Comparison of ENCODE assay signal across 8 cellular contexts in the genomic region with DNA sequence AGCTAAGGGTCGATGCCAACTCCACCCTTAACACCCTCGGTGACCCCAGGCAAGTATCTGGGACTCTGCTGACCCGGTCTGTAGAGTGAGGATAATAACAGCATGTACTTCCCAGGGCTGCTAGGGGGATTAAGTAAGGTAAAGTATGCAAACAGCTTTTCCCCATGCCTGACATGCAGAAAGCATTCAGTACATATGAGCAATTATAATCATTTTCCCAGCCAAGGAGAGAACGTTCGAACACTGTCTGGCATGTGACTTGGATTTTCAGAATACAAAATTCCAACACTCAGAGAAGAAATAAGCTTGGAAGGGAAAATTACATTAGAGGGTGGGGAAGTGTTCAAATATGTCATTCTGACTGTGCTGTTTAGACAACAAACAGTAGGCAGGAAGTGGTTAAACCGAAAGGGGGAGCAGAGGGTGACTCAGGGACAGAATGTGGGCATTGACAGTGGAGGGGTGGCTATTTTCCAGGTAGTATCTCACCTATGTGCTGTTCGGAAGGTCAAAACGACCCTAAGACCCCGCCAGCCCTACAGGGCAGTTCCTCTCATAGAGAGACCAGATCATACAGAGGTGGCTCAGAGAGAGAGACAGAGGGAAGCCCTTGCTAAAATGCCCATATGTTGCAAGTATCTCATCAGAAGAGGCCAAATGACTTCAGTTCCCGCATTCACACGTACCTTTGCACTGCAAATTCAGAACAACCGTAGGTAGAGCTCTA. TPM values are rescaled to one million over a fixed set of nuclear protein-coding genes. Genes with fewer than 3 reads are reported as not detected.
DNase-seq lines count a peak whose midpoint lies in the region; ATAC-seq and TF ChIP-seq lines count a peak whose summit lies in the region.

No MANE protein-coding gene starts in this region.

- H3K4me3 ChIP-seq in BJ (ENCODE audit: low read depth, low read length) (no peak overlapping the region), fibroblast of mammary gland (ENCODE audit: control insufficient read depth, low read depth, low read length) (no peak overlapping the region)

- peak; percentile 22 for DNase-seq in BJ (ENCODE audit: low read depth)
- peak; percentile 35 for DNase-seq in KG1 (lab: John Stamatoyannopoulos, UW)
- peak; percentile 80 for DNase-seq in activated CD4-positive, alpha-beta memory T cell treated with anti-CD3 and anti-CD28 coated beads for 36 hours
- DNase-seq in fibroblast of mammary gland (ENCODE audit: low read depth): peak; percentile 64
- peak; percentile 17 to 24 for DNase-seq in stimulated activated CD8-positive, alpha-beta memory T cell treated with anti-CD3 and anti-CD28 coated beads, Interleukin-4, amount 100 ng/mL, for 1 hour (ENCODE audit: low read depth in 2 of 2, low spot score in 1 of 2)
- no peak for DNase-seq in NCI-H2227 (lab: John Stamatoyannopoulos, UW; ENCODE audit: unreplicated experiment)
- no peak for DNase-seq in NCI-H1694 (lab: John Stamatoyannopoulos, UW)

- peaks cover 36% of the 10 kb centered on the region for H3K4me1 Mint-ChIP-seq in activated CD4-positive, alpha-beta memory T cell treated with anti-CD3 and anti-CD28 coated beads for 36 hours (ENCODE audit: low read depth)

- intact Hi-C loops in activated CD4-positive, alpha-beta memory T cell treated with anti-CD3 and anti-CD28 coated beads for 36 hours (cut with micrococcal nuclease): loop anchor here (1.0 to 2.0 kb wide), 3 partner anchors 12 to 123 kb away; a partner anchor contains a TSS

- CTCF ChIA-PET in BJ (lab: Yijun Ruan, JAX): interaction anchor here (0.6 to 1.9 kb wide), 3 partner anchors 9 to 25 kb away, joined by 3 to 5 read pairs (median 3); no protein-coding TSS in a partner anchor
- CTCF ChIA-PET in activated CD4-positive, alpha-beta memory T cell treated with anti-CD3 and anti-CD28 coated beads for 36 hours (lab: Charles Lee): interaction anchor here (0.8 to 1.2 kb wide), 2 partner anchors 8 to 118 kb away, joined by 3 read pairs; no protein-coding TSS in a partner anchor

- no peak overlapping the region for H3K4me3 Mint-ChIP-seq in activated CD4-positive, alpha-beta memory T cell treated with anti-CD3 and anti-CD28 coated beads for 36 hours

- peak; percentile 93 for ATAC-seq in GM19463 (IDR thresholded peaks at IDR 0.05; ENCODE audit: unreplicated experiment)

- peaks cover 8% of the 10 kb centered on the region for H3K36me3 Mint-ChIP-seq in activated CD4-positive, alpha-beta memory T cell treated with anti-CD3 and anti-CD28 coated beads for 36 hours

- H3K27me3 ChIP-seq in BJ (ENCODE audit: control insufficient read depth, insufficient read depth, low read length): no peaks in the 10 kb centered on the region

- H3K27ac Mint-ChIP-seq in activated CD4-positive, alpha-beta memory T cell treated with anti-CD3 and anti-CD28 coated beads for 36 hours: peak overlapping the region; percentile 85

- TF ChIP-seq CTCF in BJ (IDR thresholded peaks at IDR 0.05; ENCODE audit: insufficient read depth, low read depth, low read length): no peak
- no peak for TF ChIP-seq CTCF in fibroblast of mammary gland (conservative IDR thresholded peaks at IDR 0.05; ENCODE audit: control insufficient read depth, insufficient read depth, low read depth, low read length)

- peaks cover 2% of the 10 kb centered on the region for H3K36me3 ChIP-seq in BJ (ENCODE audit: control insufficient read depth, insufficient read depth, low read length)

- no peaks in the 10 kb centered on the region for H3K27me3 Mint-ChIP-seq in activated CD4-positive, alpha-beta memory T cell treated with anti-CD3 and anti-CD28 coated beads for 36 hours

- no peaks in the 10 kb centered on the region for H3K9me3 Mint-ChIP-seq in activated CD4-positive, alpha-beta memory T cell treated with anti-CD3 and anti-CD28 coated beads for 36 hours

- POLR2A ChIA-PET in BJ (lab: Charles Lee): no interaction called here
- POLR2A ChIA-PET in activated CD4-positive, alpha-beta memory T cell treated with anti-CD3 and anti-CD28 coated beads for 36 hours (lab: Charles Lee): interaction anchor here (0.9 to 1.8 kb wide), 7 partner anchors 13 to 347 kb away, joined by 3 to 10 read pairs (median 4); a partner anchor contains a TSS

RNA-seq across cellular contexts. Expression of a gene that starts 14.9 kb away (rescaled TPM):
- 0.17 and 0.29 TPM in 2 replicates for polyA plus RNA-seq in BJ (2011; rRNA removed)
- polyA minus RNA-seq in BJ (2011; rRNA and poly(A)+ RNA removed): not detected in 2 replicates
- total RNA-seq in activated CD4-positive, alpha-beta memory T cell treated with anti-CD3 and anti-CD28 coated beads for 36 hours: under 1 TPM; 0.63 to 0.71 TPM

RNA-seq across cellular contexts. Expression of a gene that starts 31.6 kb away (rescaled TPM):
- 3.9 and 5.4 TPM in 2 replicates for polyA plus RNA-seq in BJ (2011; rRNA removed)
- 4.7 and 5.1 TPM in 2 replicates for polyA minus RNA-seq in BJ (2011; rRNA and poly(A)+ RNA removed)
- total RNA-seq in activated CD4-positive, alpha-beta memory T cell treated with anti-CD3 and anti-CD28 coated beads for 36 hours: 10 to 100 TPM; 14.1 to 15.9 TPM

RNA-seq across cellular contexts. Expression of a gene that starts 52.8 kb away (rescaled TPM):
- polyA plus RNA-seq in BJ (2011; rRNA removed): 14.3 and 33.9 TPM in 2 replicates
- polyA minus RNA-seq in BJ (2011; rRNA and poly(A)+ RNA removed): 6.4 and 9.7 TPM in 2 replicates
- 10 to 100 TPM; 67.5 to 70.4 TPM for total RNA-seq in activated CD4-positive, alpha-beta memory T cell treated with anti-CD3 and anti-CD28 coated beads for 36 hours

Comparison
In these comparisons a context has a peak if more than half of its experiments do, and no peak if none do; other contexts are left out.
1. DNase-seq: peak in BJ (single experiment), KG1 (single experiment), activated CD4-positive, alpha-beta memory T cell treated with anti-CD3 and anti-CD28 coated beads for 36 hours (single experiment), fibroblast of mammary gland (single experiment) and stimulated activated CD8-positive, alpha-beta memory T cell treated with anti-CD3 and anti-CD28 coated beads, Interleukin-4, amount 100 ng/mL, for 1 hour (2 of 2); none in NCI-H2227 (single experiment) and NCI-H1694 (single experiment).